In the genomic region with DNA sequence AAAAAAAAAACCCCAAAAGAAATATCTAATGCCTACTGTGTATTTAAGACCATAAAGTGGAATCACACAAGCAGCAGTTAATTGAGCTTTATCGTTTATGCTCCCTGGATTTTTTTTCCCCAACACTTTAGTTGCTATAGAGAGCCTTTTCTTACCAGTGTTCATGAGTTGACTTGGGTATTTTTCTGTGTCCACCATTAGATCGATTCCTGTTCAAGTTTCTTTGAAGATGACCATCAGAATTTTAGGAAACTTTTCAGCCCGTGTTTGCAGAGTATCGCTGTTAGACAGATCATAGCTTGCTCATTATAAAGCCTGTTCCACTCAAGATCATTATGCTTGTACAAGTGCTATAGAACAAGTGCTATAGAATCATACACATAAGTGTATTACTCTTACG, we compare ENCODE assay signal across 8 cellular contexts.
DNase-seq lines count a peak whose midpoint lies in the region; TF ChIP-seq lines count a peak whose summit lies in the region.

No MANE protein-coding gene starts in this region.

- H3K9me3 ChIP-seq in iPS-18a (ENCODE audit: control insufficient read depth, low read depth, low read length): no peaks in the 10 kb centered on the region

- peak overlapping the region; percentile 97 for H3K4me3 ChIP-seq in iPS-18a (ENCODE audit: low read length)

- peak overlapping the region; percentile 92 for H3K27ac ChIP-seq in VCaP
- H3K27ac ChIP-seq in iPS-18a (ENCODE audit: low read length): peak overlapping the region; percentile 15

- no peak for TF ChIP-seq CTCF in VCaP (conservative IDR thresholded peaks at IDR 0.05)

- H3K36me3 ChIP-seq in iPS-18a (ENCODE audit: control insufficient read depth, low read depth, low read length): no peaks in the 10 kb centered on the region

- peaks cover 22% of the 10 kb centered on the region for H3K4me1 ChIP-seq in iPS-18a (ENCODE audit: control insufficient read depth, low read depth, low read length)

- peaks cover 10% of the 10 kb centered on the region for H3K27me3 ChIP-seq in iPS-18a (ENCODE audit: control insufficient read depth, insufficient read depth, low read length)

- peak; percentile 30 for DNase-seq in NCI-H82 treated with DMSO at 0.1 percent for 48 hours (lab: John Stamatoyannopoulos, UW; ENCODE audit: unreplicated experiment)
- no peak for DNase-seq in NCI-H82 (lab: John Stamatoyannopoulos, UW)
- peak; percentile 44 for DNase-seq in superior temporal gyrus (ENCODE audit: extremely low spot score)
- no peak for DNase-seq in NCI-H2081 treated with DMSO at 0.1 percent for 48 hours (lab: John Stamatoyannopoulos, UW)
- DNase-seq in COLO829 (ENCODE audit: low spot score): no peak
- DNase-seq in NCI-H146 treated with DMSO at 0.1 percent for 48 hours (lab: John Stamatoyannopoulos, UW; ENCODE audit: unreplicated experiment): no peak

- peak overlapping the region; percentile 72 for H3K9ac ChIP-seq in iPS-18a (ENCODE audit: low read length)

Comparison
In these comparisons a context has a peak if more than half of its experiments do, and no peak if none do; other contexts are left out.
1. DNase-seq: peak in NCI-H82 treated with DMSO at 0.1 percent for 48 hours (single experiment) and superior temporal gyrus (single experiment); none in NCI-H82 (single experiment), NCI-H2081 treated with DMSO at 0.1 percent for 48 hours (single experiment), COLO829 (single experiment) and NCI-H146 treated with DMSO at 0.1 percent for 48 hours (single experiment).